ENCODE assay signal across 1 cellular context in genomic region chr19:1478934-1479707, GRCh38.
TF ChIP-seq lines count a peak whose summit lies in the region.

Gene C19orf25, minus strand, starts transcription at chr19:1479215. Its CDS starts 312 bp downstream, at chr19:1478903.

TF ChIP-seq in HepG2, 621 proteins besides CTCF, POLR2A, EP300 and RAD21 (continued from another document and continues in another):
- TF ChIP-seq ZNF281 (CRISPR knock-in tag; IDR thresholded peaks at IDR 0.05; ENCODE audit: borderline replicate concordance), result peak; percentile 81; the same call in 1 of the 2 replicates
- no peak; the same call in 1 of the 2 replicates for TF ChIP-seq NR2C2 (CRISPR knock-in tag; IDR thresholded peaks at IDR 0.05; ENCODE audit: borderline replicate concordance)
- TF ChIP-seq ZNF556 (CRISPR knock-in tag; IDR thresholded peaks at IDR 0.05; ENCODE audit: borderline replicate concordance), result no peak
- TF ChIP-seq ATF3 (CRISPR knock-in tag; IDR thresholded peaks at IDR 0.05), result no peak
- no peak for TF ChIP-seq NFRKB (IDR thresholded peaks at IDR 0.05)
- peak; percentile 77; the same call in 1 of the 2 replicates for TF ChIP-seq MEF2D (CRISPR knock-in tag; IDR thresholded peaks at IDR 0.05)
- 0 out of 2 replicates have a peak, but pooled peaks have one; percentile 32 for TF ChIP-seq GZF1 (CRISPR knock-in tag; IDR thresholded peaks at IDR 0.05)
- 0 out of 2 replicates have a peak, but pooled peaks have one; percentile 37 for TF ChIP-seq ZNF780A (CRISPR knock-in tag; IDR thresholded peaks at IDR 0.05)
- no peak for TF ChIP-seq ZNF513 (CRISPR knock-in tag; conservative IDR thresholded peaks at IDR 0.05)
- TF ChIP-seq YY1 (IDR thresholded peaks at IDR 0.05; ENCODE audit: insufficient read depth, insufficient replicate concordance, low read depth, low read length), result peak; percentile 46
- TF ChIP-seq ZNF792 (CRISPR knock-in tag; IDR thresholded peaks at IDR 0.05), result no peak; the same call in 1 of the 2 replicates
- TF ChIP-seq RORA (CRISPR knock-in tag; IDR thresholded peaks at IDR 0.05), result no peak
- peak; percentile 74 for TF ChIP-seq ZNF781 (CRISPR knock-in tag; IDR thresholded peaks at IDR 0.05; ENCODE audit: borderline replicate concordance, not compliant biosample characterization)
- peak; percentile 17; the same call in 1 of the 2 replicates for TF ChIP-seq HNF4A (CRISPR knock-in tag; IDR thresholded peaks at IDR 0.05)
- peak; percentile 14; the same call in 1 of the 2 replicates for TF ChIP-seq MLX (CRISPR knock-in tag; IDR thresholded peaks at IDR 0.05)
- TF ChIP-seq HMG20B (CRISPR knock-in tag; conservative IDR thresholded peaks at IDR 0.05), result 0 out of 2 replicates have a peak, but pooled peaks have one; percentile 10
- peak; percentile 74; the same call in 1 of the 2 replicates for TF ChIP-seq ELF4 (CRISPR knock-in tag; IDR thresholded peaks at IDR 0.05; ENCODE audit: borderline replicate concordance)
- TF ChIP-seq FOXM1 (CRISPR knock-in tag; IDR thresholded peaks at IDR 0.05), result no peak
- TF ChIP-seq POLR2AphosphoS5 (IDR thresholded peaks at IDR 0.05; ENCODE audit: low read depth, low read length), result peak; percentile 85
- TF ChIP-seq ZFP1 (CRISPR knock-in tag; IDR thresholded peaks at IDR 0.05), result no peak; the same call in 1 of the 2 replicates
- no peak for TF ChIP-seq HIVEP1 (CRISPR knock-in tag; IDR thresholded peaks at IDR 0.05)
- 0 out of 2 replicates have a peak, but pooled peaks have one; percentile 33 for TF ChIP-seq MYPOP (CRISPR knock-in tag; IDR thresholded peaks at IDR 0.05)
- TF ChIP-seq MXD1 (CRISPR knock-in tag; IDR thresholded peaks at IDR 0.05), result no peak; the same call in 1 of the 2 replicates
- TF ChIP-seq SATB2 (CRISPR knock-in tag; IDR thresholded peaks at IDR 0.05), result no peak
- TF ChIP-seq DR1 (CRISPR knock-in tag; IDR thresholded peaks at IDR 0.05), result no peak
- TF ChIP-seq ZNF512B (CRISPR knock-in tag; IDR thresholded peaks at IDR 0.05; ENCODE audit: borderline replicate concordance), result no peak
- TF ChIP-seq ZNF543 (CRISPR knock-in tag; IDR thresholded peaks at IDR 0.05), result no peak
- TF ChIP-seq MTF2 (CRISPR knock-in tag; IDR thresholded peaks at IDR 0.05; ENCODE audit: borderline replicate concordance), result no peak
- peak; percentile 81 for TF ChIP-seq TARDBP (CRISPR knock-in tag; IDR thresholded peaks at IDR 0.05)
- no peak for TF ChIP-seq THAP8 (CRISPR knock-in tag; IDR thresholded peaks at IDR 0.05; ENCODE audit: borderline replicate concordance)
- no peak for TF ChIP-seq ZNF276 (CRISPR knock-in tag; IDR thresholded peaks at IDR 0.05; ENCODE audit: low read depth)
- TF ChIP-seq YEATS2 (CRISPR knock-in tag; IDR thresholded peaks at IDR 0.05; ENCODE audit: borderline replicate concordance), result peak; percentile 82
- TF ChIP-seq ZNF747 (CRISPR knock-in tag; IDR thresholded peaks at IDR 0.05; ENCODE audit: borderline replicate concordance), result no peak
- no peak for TF ChIP-seq HNRNPUL1 (IDR thresholded peaks at IDR 0.05; ENCODE audit: low read depth, low read length)
- TF ChIP-seq ZNF367 (CRISPR knock-in tag; IDR thresholded peaks at IDR 0.05; ENCODE audit: borderline replicate concordance), result no peak
- peak; percentile 51; the same call in 1 of the 2 replicates for TF ChIP-seq ZNF33B (CRISPR knock-in tag; IDR thresholded peaks at IDR 0.05)
- no peak for TF ChIP-seq U2AF1 (optimal IDR thresholded peaks at IDR 0.05; ENCODE audit: low read depth, low read length)
- no peak for TF ChIP-seq ZNF776 (CRISPR knock-in tag; IDR thresholded peaks at IDR 0.05)
- TF ChIP-seq HOXA5 (CRISPR knock-in tag; IDR thresholded peaks at IDR 0.05), result no peak
- TF ChIP-seq SRSF4 (IDR thresholded peaks at IDR 0.05; ENCODE audit: low read depth, low read length, poor library complexity, severe bottlenecking), result no peak
- no peak for TF ChIP-seq RNF219 (CRISPR knock-in tag; IDR thresholded peaks at IDR 0.05)
- no peak; the same call in 1 of the 2 replicates for TF ChIP-seq NCOA2 (CRISPR knock-in tag; IDR thresholded peaks at IDR 0.05)
- peak; percentile 78 for TF ChIP-seq NRL (CRISPR knock-in tag; IDR thresholded peaks at IDR 0.05; ENCODE audit: borderline replicate concordance)
- no peak for TF ChIP-seq ZNF20 (CRISPR knock-in tag; IDR thresholded peaks at IDR 0.05)
- no peak for TF ChIP-seq ZNF737 (CRISPR knock-in tag; IDR thresholded peaks at IDR 0.05; ENCODE audit: borderline replicate concordance)
- no peak for TF ChIP-seq EHMT2 (IDR thresholded peaks at IDR 0.05; ENCODE audit: borderline replicate concordance, low read depth, low read length)
- TF ChIP-seq ZNF841 (CRISPR knock-in tag; IDR thresholded peaks at IDR 0.05; ENCODE audit: borderline replicate concordance), result no peak
- no peak for TF ChIP-seq PCBP1 (IDR thresholded peaks at IDR 0.05; ENCODE audit: borderline replicate concordance, low read depth, low read length)
- no peak for TF ChIP-seq TBP (CRISPR knock-in tag; IDR thresholded peaks at IDR 0.05)
- TF ChIP-seq ZNF18 (CRISPR knock-in tag; IDR thresholded peaks at IDR 0.05; ENCODE audit: insufficient replicate concordance), result no peak
- no peak for TF ChIP-seq ZNF12 (CRISPR knock-in tag; IDR thresholded peaks at IDR 0.05)
